ENCODE assay signal across 8 cellular contexts in the genomic region with DNA sequence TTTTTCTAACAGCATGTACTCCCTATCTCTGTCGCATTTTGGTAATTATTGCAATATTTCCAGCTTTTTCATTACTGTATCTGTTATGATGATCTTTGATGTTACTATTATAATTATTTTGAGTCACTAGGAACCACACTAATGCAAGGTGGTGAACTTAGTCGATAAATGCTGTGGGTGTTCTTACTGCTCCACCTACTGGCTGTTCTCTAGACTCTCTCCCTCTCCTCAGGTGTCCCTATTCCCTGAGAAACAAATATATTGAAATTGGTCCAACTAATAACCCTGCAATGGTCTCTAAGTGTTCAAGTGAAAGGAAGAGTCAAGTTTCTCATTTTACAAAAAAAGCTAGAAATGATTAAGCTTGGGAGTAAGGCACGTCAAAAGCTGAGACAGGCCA.
DNase-seq lines count a peak whose midpoint lies in the region; ATAC-seq lines count a peak whose summit lies in the region.

No MANE protein-coding gene starts in this region.

- ATAC-seq in HG02759 (IDR thresholded peaks at IDR 0.05; ENCODE audit: unreplicated experiment): peak; percentile 80

- DNase-seq in NCI-H2107 treated with DMSO at 0.1 percent for 48 hours (lab: John Stamatoyannopoulos, UW; ENCODE audit: unreplicated experiment) (peak; percentile 13), NCI-H2107 (lab: John Stamatoyannopoulos, UW) (no peak), SW480 (ENCODE audit: low spot score) (peak; percentile 27), kidney glomerular epithelial cell (lab: John Stamatoyannopoulos, UW) (peak; percentile 43), NCI-H187 (lab: John Stamatoyannopoulos, UW) (no peak), NCI-H128 (lab: John Stamatoyannopoulos, UW; ENCODE audit: unreplicated experiment) (no peak)
- DNase-seq in activated effector memory CD4-positive, alpha-beta T cell treated with anti-CD3 and anti-CD28 coated beads, Interleukin-2, amount 50 U/mL, for 16 hours: no peak

Comparison
In these comparisons a context has a peak if more than half of its experiments do, and no peak if none do; other contexts are left out.
1. DNase-seq: peak in NCI-H2107 treated with DMSO at 0.1 percent for 48 hours (single experiment), SW480 (single experiment) and kidney glomerular epithelial cell (single experiment); none in NCI-H2107 (single experiment), NCI-H187 (0 of 2), activated effector memory CD4-positive, alpha-beta T cell treated with anti-CD3 and anti-CD28 coated beads, Interleukin-2, amount 50 U/mL, for 16 hours (single experiment) and NCI-H128 (single experiment).